13 cellular contexts compared by ENCODE assay signal in the genomic region with DNA sequence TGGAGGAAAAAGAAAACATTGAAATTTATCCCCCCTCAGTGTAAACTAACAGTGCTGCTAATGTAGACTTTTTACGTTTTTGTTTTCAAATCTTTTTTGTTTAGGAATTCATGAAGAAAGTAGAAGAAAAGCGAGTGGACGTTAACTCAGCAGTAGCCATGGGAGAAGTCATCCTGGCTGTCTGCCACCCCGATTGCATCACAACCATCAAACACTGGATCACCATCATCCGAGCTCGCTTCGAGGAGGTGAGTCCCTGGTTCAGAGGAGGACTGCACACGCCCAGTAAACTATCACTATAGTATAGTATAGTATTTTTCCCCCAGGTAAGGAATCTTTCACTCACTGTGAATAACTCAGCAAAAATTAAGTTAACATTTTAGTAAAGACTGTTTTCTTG. TPM values are rescaled to one million over a fixed set of nuclear protein-coding genes. Genes with fewer than 3 reads are reported as not detected.
DNase-seq lines count a peak whose midpoint lies in the region; ATAC-seq and TF ChIP-seq lines count a peak whose summit lies in the region.
"Had no signal": no experiment of that assay in that cellular context is flagged by ENCODE, and none has a peak within 500 bp of the region (broad histone marks: within the 10 kb centered on the region; RNA-seq: fewer than 3 reads in every experiment).

No MANE protein-coding gene starts in this region.

- no peak overlapping the region for H3K4me3 Mint-ChIP-seq in activated CD8-positive, alpha-beta memory T cell treated with anti-CD3 and anti-CD28 coated beads, Interleukin-2, amount 10 ng/mL, durations not matched to agents 7 days and 5 days
- no peak overlapping the region for H3K4me3 Mint-ChIP-seq in Caco-2 (ENCODE audit: unreplicated experiment)

- no peak overlapping the region for H3K27ac ChIP-seq in AG04450 (ENCODE audit: low read depth, low read length)
- H3K27ac ChIP-seq in Peyer's patch = peak overlapping the region in 1 of 4 donors; percentile 6
- H3K27ac ChIP-seq in smooth muscle cell (ENCODE audit: low read depth) = no peak overlapping the region
- H3K27ac ChIP-seq: neutrophil had no signal

- TF ChIP-seq CTCF in AG04450 (IDR thresholded peaks at IDR 0.05; ENCODE audit: low read depth, low read length) (no peak), Peyer's patch (IDR thresholded peaks at IDR 0.05) (no peak), fibroblast of mammary gland (conservative IDR thresholded peaks at IDR 0.05; ENCODE audit: control insufficient read depth, insufficient read depth, low read depth, low read length) (no peak), mucosa of descending colon (IDR thresholded peaks at IDR 0.05) (no peak), smooth muscle cell (IDR thresholded peaks at IDR 0.05; ENCODE audit: borderline replicate concordance, insufficient read depth, poor library complexity, severe bottlenecking) (no peak), Caco-2 (IDR thresholded peaks at IDR 0.05; ENCODE audit: insufficient read depth in 1 of 2, low read depth in 1 of 2, low read length in 1 of 2, severe bottlenecking in 1 of 2, unreplicated experiment in 1 of 2) (no peak)

- ATAC-seq in mucosa of descending colon (no peak), HG03108 (IDR thresholded peaks at IDR 0.05; ENCODE audit: unreplicated experiment) (no peak)
- ATAC-seq in activated CD8-positive, alpha-beta memory T cell treated with anti-CD3 and anti-CD28 coated beads, Interleukin-2, amount 10 ng/mL, durations not matched to agents 7 days and 5 days = no peak

- no peaks in the 10 kb centered on the region for H3F3A ChIP-seq in smooth muscle cell (ENCODE audit: low read depth)

- H3K4me2 ChIP-seq in smooth muscle cell = no peak overlapping the region

- POLR2A ChIA-PET in AG04450 (lab: Yijun Ruan, JAX) = no interaction called here
- POLR2A ChIA-PET in Caco-2 (lab: Charles Lee) = no interaction called here

- no peaks in the 10 kb centered on the region for H3K4me1 ChIP-seq in Peyer's patch
- no peaks in the 10 kb centered on the region for H3K4me1 ChIP-seq in mucosa of descending colon (ENCODE audit: low read depth)
- no peaks in the 10 kb centered on the region for H3K4me1 ChIP-seq in smooth muscle cell (ENCODE audit: low read depth)
- no peaks in the 10 kb centered on the region for H3K4me1 ChIP-seq in Caco-2

- no peak for TF ChIP-seq POLR2A in Peyer's patch (IDR thresholded peaks at IDR 0.05)

- peaks cover 7% of the 10 kb centered on the region for H4K20me1 ChIP-seq in smooth muscle cell (ENCODE audit: low read depth)

- DNase-seq in AG04450 (ENCODE audit: low read depth, low spot score) (peak; percentile 38), Peyer's patch (peak in 2 of 3 donors; percentile 28 to 62), fibroblast of mammary gland (ENCODE audit: low read depth) (peak; percentile 90), mucosa of descending colon (peak in 2 of 3 donors; percentile 36 to 40), smooth muscle cell (lab: John Stamatoyannopoulos, UW; ENCODE audit: unreplicated experiment) (no peak), Caco-2 (no peak)
- no peak for DNase-seq in activated CD8-positive, alpha-beta memory T cell treated with anti-CD3 and anti-CD28 coated beads, Interleukin-2, amount 10 ng/mL, durations not matched to agents 7 days and 5 days
- DNase-seq: activated naive CD4-positive, alpha-beta T cell treated with Interleukin-2 at 50 U/mL for 16 hours; AML-193; NCI-H2171 had no signal

- H3K4me3 ChIP-seq in AG04450 (ENCODE audit: low read depth, low read length) (no peak overlapping the region), Peyer's patch (no peak overlapping the region), fibroblast of mammary gland (ENCODE audit: control insufficient read depth, low read depth, low read length) (no peak overlapping the region), mucosa of descending colon (no peak overlapping the region), smooth muscle cell (no peak overlapping the region), Caco-2 (ENCODE audit: low read depth, low read length) (no peak overlapping the region)

- WGBS in smooth muscle cell (ENCODE audit: low lambda C conversion rate) = 98% methylated on average over 8 of the region's 8 CpGs

- no peaks in the 10 kb centered on the region for H3K79me2 ChIP-seq in smooth muscle cell (ENCODE audit: low read depth)

- CTCF ChIA-PET in AG04450 (lab: Charles Lee) = no interaction called here
- CTCF ChIA-PET in activated CD8-positive, alpha-beta memory T cell treated with anti-CD3 and anti-CD28 coated beads, Interleukin-2, amount 10 ng/mL, durations not matched to agents 7 days and 5 days (lab: Charles Lee) = no interaction called here
- CTCF ChIA-PET in Caco-2 (lab: Charles Lee) = no interaction called here

- peaks cover 75% of the 10 kb centered on the region for H3K36me3 Mint-ChIP-seq in activated CD8-positive, alpha-beta memory T cell treated with anti-CD3 and anti-CD28 coated beads, Interleukin-2, amount 10 ng/mL, durations not matched to agents 7 days and 5 days
- H3K36me3 Mint-ChIP-seq in Caco-2 (ENCODE audit: insufficient read depth, unreplicated experiment) = peaks cover 84% of the 10 kb centered on the region

- BruUV-seq in Caco-2 (replicated peaks; lab: Mats Ljungman, UMichigan) = no TSS peak

- no peak overlapping the region for H2AFZ ChIP-seq in smooth muscle cell (ENCODE audit: low read depth)

- H3K36me3 ChIP-seq in Peyer's patch = peaks cover 0 to 100% (median 5%) of the 10 kb centered on the region in 3 donors
- peaks cover 12% of the 10 kb centered on the region for H3K36me3 ChIP-seq in mucosa of descending colon (ENCODE audit: low read depth)
- peaks cover 57% of the 10 kb centered on the region for H3K36me3 ChIP-seq in smooth muscle cell (ENCODE audit: low read depth)
- no peaks in the 10 kb centered on the region for H3K36me3 ChIP-seq in Caco-2 (ENCODE audit: control insufficient read depth, insufficient read depth, low read length)

- H3K27me3 Mint-ChIP-seq in activated CD8-positive, alpha-beta memory T cell treated with anti-CD3 and anti-CD28 coated beads, Interleukin-2, amount 10 ng/mL, durations not matched to agents 7 days and 5 days = no peaks in the 10 kb centered on the region
- no peaks in the 10 kb centered on the region for H3K27me3 Mint-ChIP-seq in Caco-2 (ENCODE audit: insufficient read depth, unreplicated experiment)

- H3K27me3 ChIP-seq in AG04450 (ENCODE audit: control insufficient read depth, insufficient read depth, low read length) (no peaks in the 10 kb centered on the region), Peyer's patch (no peaks in the 10 kb centered on the region), smooth muscle cell (ENCODE audit: low read depth) (no peaks in the 10 kb centered on the region), Caco-2 (replicated peaks; ENCODE audit: control insufficient read depth, insufficient read depth, low read length) (no peaks in the 10 kb centered on the region)
- H3K27me3 ChIP-seq: neutrophil had no signal

- H3K9me3 ChIP-seq in AG04450 (ENCODE audit: control insufficient read depth, insufficient read depth, low read length) = no peaks in the 10 kb centered on the region
- no peaks in the 10 kb centered on the region for H3K9me3 ChIP-seq in Peyer's patch
- no peaks in the 10 kb centered on the region for H3K9me3 ChIP-seq in mucosa of descending colon
- H3K9me3 ChIP-seq in smooth muscle cell (replicated peaks; ENCODE audit: low read depth) = no peaks in the 10 kb centered on the region
- no peaks in the 10 kb centered on the region for H3K9me3 ChIP-seq in Caco-2
- H3K9me3 ChIP-seq: neutrophil had no signal

- peaks cover 20% of the 10 kb centered on the region for H3K4me1 Mint-ChIP-seq in activated CD8-positive, alpha-beta memory T cell treated with anti-CD3 and anti-CD28 coated beads, Interleukin-2, amount 10 ng/mL, durations not matched to agents 7 days and 5 days
- no peaks in the 10 kb centered on the region for H3K4me1 Mint-ChIP-seq in Caco-2 (ENCODE audit: low read depth, unreplicated experiment)

- intact Hi-C loops in mucosa of descending colon (cut with DNase I, micrococcal nuclease) (no loop called here), Caco-2 (cut with micrococcal nuclease; ENCODE audit: unreplicated experiment) (no loop called here)

- H3K9ac ChIP-seq in smooth muscle cell (ENCODE audit: low read depth) = no peak overlapping the region

- no peaks in the 10 kb centered on the region for H3K9me3 Mint-ChIP-seq in activated CD8-positive, alpha-beta memory T cell treated with anti-CD3 and anti-CD28 coated beads, Interleukin-2, amount 10 ng/mL, durations not matched to agents 7 days and 5 days (ENCODE audit: low read depth)
- no peaks in the 10 kb centered on the region for H3K9me3 Mint-ChIP-seq in Caco-2 (ENCODE audit: unreplicated experiment)

- no peak overlapping the region for H3K27ac Mint-ChIP-seq in activated CD8-positive, alpha-beta memory T cell treated with anti-CD3 and anti-CD28 coated beads, Interleukin-2, amount 10 ng/mL, durations not matched to agents 7 days and 5 days
- H3K27ac Mint-ChIP-seq in Caco-2 (ENCODE audit: unreplicated experiment) = no peak overlapping the region

RNA-seq across cellular contexts. Expression of gene BMP8A, which starts 37.8 kb away (rescaled TPM):
- polyA plus RNA-seq in AG04450 (2011; rRNA removed) (not detected in 2 replicates), smooth muscle cell (0.10 and 0.13 TPM in 2 replicates)
- polyA minus RNA-seq in AG04450 (2011; rRNA and poly(A)+ RNA removed) = not detected in 2 replicates
- total RNA-seq in Peyer's patch (10 to 100 TPM in 1 of 4 donors, 1 to 10 TPM in 2, not detected in 1; 1.2 to 18.0 (median 3.6) TPM), mucosa of descending colon (1 to 10 TPM; 6.5 to 9.2 (median 8.2) TPM), smooth muscle cell (1.4 TPM in 1 of 2 replicates, not detected in the other), Caco-2 (2022) (3.2 and 3.6 TPM in 2 replicates)
- total RNA-seq in activated CD8-positive, alpha-beta memory T cell treated with anti-CD3 and anti-CD28 coated beads, Interleukin-2, amount 10 ng/mL, durations not matched to agents 7 days and 5 days = not detected
- total RNA-seq: T-helper 1 cell treated with Interleukin-12 subunit alpha and Interleukin-12 subunit beta and Interleukin-4 antibody, amounts not matched to agents 30 ng/mL and 1 ng/mL, for 36 hours had no signal

Comparison
In these comparisons a context has a peak if more than half of its experiments do, and no peak if none do; other contexts are left out.
1. DNase-seq: peak in AG04450 (single experiment), Peyer's patch (2 of 3), fibroblast of mammary gland (single experiment) and mucosa of descending colon (2 of 3); none in activated CD8-positive, alpha-beta memory T cell treated with anti-CD3 and anti-CD28 coated beads, Interleukin-2, amount 10 ng/mL, durations not matched to agents 7 days and 5 days (single experiment), smooth muscle cell (single experiment) and Caco-2 (0 of 2).